ENCODE assay signal across 8 cellular contexts in the genomic region with DNA sequence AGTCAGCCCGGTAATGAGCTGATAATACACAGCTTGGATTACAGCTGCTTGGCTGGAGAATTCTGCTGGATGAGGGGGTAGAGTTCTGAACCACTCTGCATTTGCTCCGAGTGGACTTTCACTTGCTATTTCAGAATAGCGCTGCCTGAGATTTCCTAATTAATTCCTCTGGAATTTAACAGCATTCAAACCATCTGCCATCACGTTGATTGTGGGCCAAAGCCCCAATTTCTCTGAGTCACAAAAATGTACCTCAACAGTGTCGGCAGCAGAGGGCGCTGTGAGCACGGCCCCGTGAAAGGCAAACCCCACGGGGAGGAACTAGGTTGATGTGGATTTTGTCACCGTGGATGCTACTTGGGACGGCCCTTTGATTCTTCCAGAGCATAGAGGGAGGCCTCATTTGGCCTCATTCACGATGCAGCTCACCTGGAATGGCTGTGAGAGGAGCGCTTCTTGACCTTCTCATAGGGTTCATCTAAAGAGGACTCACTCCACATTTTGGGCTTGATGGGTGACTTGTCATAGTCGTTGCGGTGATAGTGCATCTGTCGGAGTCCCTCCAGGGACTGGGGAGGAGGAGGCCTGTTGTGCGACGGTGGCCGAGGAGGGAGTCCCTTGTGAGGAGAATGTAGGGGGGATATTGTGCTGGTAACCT.
DNase-seq lines count a peak whose midpoint lies in the region; ATAC-seq and TF ChIP-seq lines count a peak whose summit lies in the region.

No MANE protein-coding gene starts in this region.

- H3K9me3 Mint-ChIP-seq in activated CD8-positive, alpha-beta T cell treated with anti-CD3 and anti-CD28 coated beads for 36 hours, result no peaks in the 10 kb centered on the region

- peaks cover 14% of the 10 kb centered on the region for H3K4me1 Mint-ChIP-seq in activated CD8-positive, alpha-beta T cell treated with anti-CD3 and anti-CD28 coated beads for 36 hours (ENCODE audit: low read depth)

- peak; percentile 74 for ATAC-seq in activated CD8-positive, alpha-beta T cell treated with anti-CD3 and anti-CD28 coated beads for 36 hours
- ATAC-seq in HG02970 (IDR thresholded peaks at IDR 0.05; ENCODE audit: low FRiP score, unreplicated experiment), result no peak

- TF ChIP-seq CTCF in GM13977 (IDR thresholded peaks at IDR 0.05; ENCODE audit: extremely low read depth, insufficient read depth, missing control alignments), result peak; percentile 88
- peak; percentile 92 for TF ChIP-seq CTCF in activated CD8-positive, alpha-beta T cell treated with anti-CD3 and anti-CD28 coated beads for 36 hours (IDR thresholded peaks at IDR 0.05)

- intact Hi-C loops in activated CD8-positive, alpha-beta T cell treated with anti-CD3 and anti-CD28 coated beads for 36 hours (cut with micrococcal nuclease), result loop anchor here (1.0 kb wide), 1 partner anchor 118 kb away; no protein-coding TSS in a partner anchor

- peak; percentile 81 for DNase-seq in 8988T
- peak; percentile 86 for DNase-seq in GM13977 (ENCODE audit: low spot score)
- DNase-seq in NCI-H226, result peak; percentile 5
- peak; percentile 72 for DNase-seq in activated CD8-positive, alpha-beta T cell treated with anti-CD3 and anti-CD28 coated beads for 36 hours
- DNase-seq in effector CD8-positive, alpha-beta T cell (lab: John Stamatoyannopoulos, UW), result peak; percentile 49
- peak; percentile 70 for DNase-seq in lung microvascular endothelial cell (ENCODE audit: low read depth in 2 of 2)
- peak; percentile 33 for DNase-seq in stimulated activated CD8-positive, alpha-beta memory T cell treated with anti-CD3 and anti-CD28 coated beads, Interleukin-12 subunit alpha, Interleukin-12 subunit beta, amount 100 ng/mL, for 1 hour (ENCODE audit: low read depth)

- H3K27me3 Mint-ChIP-seq in activated CD8-positive, alpha-beta T cell treated with anti-CD3 and anti-CD28 coated beads for 36 hours, result no peaks in the 10 kb centered on the region

- in situ Hi-C loops in GM13977 (cut with MboI; ENCODE audit: low pct_unique_long_range_greater_than_20kb, low sequenced_read_pairs, unreplicated experiment), result no loop called here

- CTCF ChIA-PET in activated CD8-positive, alpha-beta T cell treated with anti-CD3 and anti-CD28 coated beads for 36 hours (lab: Charles Lee), result interaction anchor here (0.6 to 2.3 kb wide), 29 partner anchors 9 to 249 kb away, joined by 3 to 16 read pairs (median 3); no protein-coding TSS in a partner anchor

- H3K36me3 Mint-ChIP-seq in activated CD8-positive, alpha-beta T cell treated with anti-CD3 and anti-CD28 coated beads for 36 hours (ENCODE audit: low read depth), result no peaks in the 10 kb centered on the region

- POLR2A ChIA-PET in activated CD8-positive, alpha-beta T cell treated with anti-CD3 and anti-CD28 coated beads for 36 hours (lab: Charles Lee), result interaction anchor here (1.1 kb wide), 1 partner anchor 18 kb away, joined by 3 read pairs; no protein-coding TSS in a partner anchor

- H3K27ac Mint-ChIP-seq in activated CD8-positive, alpha-beta T cell treated with anti-CD3 and anti-CD28 coated beads for 36 hours, result peak overlapping the region; percentile 63

- peak overlapping the region; percentile 62 for H3K4me3 Mint-ChIP-seq in activated CD8-positive, alpha-beta T cell treated with anti-CD3 and anti-CD28 coated beads for 36 hours

Comparison
In these comparisons a context has a peak if more than half of its experiments do, and no peak if none do; other contexts are left out.
1. DNase-seq: peak in every context shown above with its lines; median percentile 86 in GM13977; 81 in 8988T; 72 in activated CD8-positive, alpha-beta T cell treated with anti-CD3 and anti-CD28 coated beads for 36 hours; 70 in lung microvascular endothelial cell; 49 in effector CD8-positive, alpha-beta T cell; 33 in stimulated activated CD8-positive, alpha-beta memory T cell treated with anti-CD3 and anti-CD28 coated beads, Interleukin-12 subunit alpha, Interleukin-12 subunit beta, amount 100 ng/mL, for 1 hour; 5 in NCI-H226.